ENCODE assay signal across 8 cellular contexts in genomic region chr1:244919320-244920282, GRCh38. TPM values are rescaled to one million over a fixed set of nuclear protein-coding genes. Genes with fewer than 3 reads are reported as not detected.
DNase-seq lines count a peak whose midpoint lies in the region; ATAC-seq and TF ChIP-seq lines count a peak whose summit lies in the region.

No MANE protein-coding gene starts in this region.

- H3K27ac Mint-ChIP-seq in activated naive CD4-positive, alpha-beta T cell treated with anti-CD3 and anti-CD28 coated beads for 36 hours: peak overlapping the region; percentile 30

- no peaks in the 10 kb centered on the region for H3K36me3 ChIP-seq in urinary bladder (ENCODE audit: insufficient read depth)

- no peaks in the 10 kb centered on the region for H3K36me3 Mint-ChIP-seq in activated naive CD4-positive, alpha-beta T cell treated with anti-CD3 and anti-CD28 coated beads for 36 hours (ENCODE audit: low read depth)

- 68% methylated on average over 9 of the region's 9 CpGs for WGBS in urinary bladder

- H3K4me3 ChIP-seq in WI38 (ENCODE audit: low read depth, low read length) (peak overlapping the region; percentile 65), iPS-18c (ENCODE audit: insufficient read depth, low read depth, low read length) (peak overlapping the region; percentile 64), urinary bladder (ENCODE audit: low read depth, low read length) (peak overlapping the region; percentile 45)

- DNase-seq in activated naive CD4-positive, alpha-beta T cell treated with anti-CD3 and anti-CD28 coated beads for 36 hours: no peak
- DNase-seq in activated naive CD4-positive, alpha-beta T cell treated with anti-CD3 and anti-CD28 coated beads, Interleukin-2, amount 50 U/mL, for 16 hours: no peak
- DNase-seq in COR-L47 (lab: John Stamatoyannopoulos, UW) (no peak), midbrain (lab: John Stamatoyannopoulos, UW) (no peak)

- CTCF ChIA-PET in activated naive CD4-positive, alpha-beta T cell treated with anti-CD3 and anti-CD28 coated beads for 36 hours (lab: Charles Lee): interaction anchor here (0.6 kb wide), 2 partner anchors 33 to 88 kb away, joined by 3 to 4 read pairs; no protein-coding TSS in a partner anchor

- H3K27me3 Mint-ChIP-seq in activated naive CD4-positive, alpha-beta T cell treated with anti-CD3 and anti-CD28 coated beads for 36 hours (ENCODE audit: low read depth): no peaks in the 10 kb centered on the region

- no peak for TF ChIP-seq CTCF in WI38 (IDR thresholded peaks at IDR 0.05; ENCODE audit: low read depth, low read length)

- intact Hi-C loops in activated naive CD4-positive, alpha-beta T cell treated with anti-CD3 and anti-CD28 coated beads for 36 hours (cut with micrococcal nuclease): loop anchor here (2.0 kb wide), 1 partner anchor 51 kb away; no protein-coding TSS in a partner anchor

- peaks cover 2% of the 10 kb centered on the region for H3K4me1 ChIP-seq in urinary bladder (ENCODE audit: insufficient read depth)

- peaks cover 11% of the 10 kb centered on the region for H3K4me1 Mint-ChIP-seq in activated naive CD4-positive, alpha-beta T cell treated with anti-CD3 and anti-CD28 coated beads for 36 hours (ENCODE audit: low read depth)

- no peak for ATAC-seq in HG03135 (IDR thresholded peaks at IDR 0.05; ENCODE audit: unreplicated experiment)

- no peaks in the 10 kb centered on the region for H3K9me3 ChIP-seq in iPS-18c (ENCODE audit: control insufficient read depth, insufficient read depth, low read length)

- no peak overlapping the region for H3K27ac ChIP-seq in urinary bladder (ENCODE audit: low read depth)

- H3K9me3 Mint-ChIP-seq in activated naive CD4-positive, alpha-beta T cell treated with anti-CD3 and anti-CD28 coated beads for 36 hours: no peaks in the 10 kb centered on the region

- peak overlapping the region; percentile 77 for H3K4me3 Mint-ChIP-seq in activated naive CD4-positive, alpha-beta T cell treated with anti-CD3 and anti-CD28 coated beads for 36 hours

RNA-seq across cellular contexts. Expression of gene HNRNPU, which starts 55.3 kb away (rescaled TPM):
- total RNA-seq in activated naive CD4-positive, alpha-beta T cell treated with anti-CD3 and anti-CD28 coated beads for 36 hours: 100 to 1,000 TPM; 331 to 338 TPM
- total RNA-seq in urinary bladder: 440 TPM
- 200 TPM for polyA plus RNA-seq in urinary bladder
